Comparison of ENCODE assay signal across 18 cellular contexts in genomic region chr11:126920833-126921232, GRCh38.
DNase-seq lines count a peak whose midpoint lies in the region; ATAC-seq and TF ChIP-seq lines count a peak whose summit lies in the region.
"Had no signal": no experiment of that assay in that cellular context is flagged by ENCODE, and none has a peak within 500 bp of the region (broad histone marks: within the 10 kb centered on the region; RNA-seq: fewer than 3 reads in every experiment).

No MANE protein-coding gene starts in this region.

- peaks cover 2% of the 10 kb centered on the region; the same call in 1 of the 2 replicates for H3K36me3 ChIP-seq in MG63

- TF ChIP-seq CTCF in chondrocyte (IDR thresholded peaks at IDR 0.05) (peak; percentile 12), dorsolateral prefrontal cortex (IDR thresholded peaks at IDR 0.05 in 54 of 56, conservative IDR thresholded peaks at IDR 0.05 in 2 of 56; ENCODE audit: low read depth in 1 of 56, partially characterized antibody in 56 of 56) (no peak)

- intact Hi-C loops in dorsolateral prefrontal cortex (cut with DNase I), result no loop called here

- ATAC-seq in HG02938 (IDR thresholded peaks at IDR 0.05; ENCODE audit: unreplicated experiment), result no peak
- no peak for ATAC-seq in GM19324 (IDR thresholded peaks at IDR 0.05; ENCODE audit: low FRiP score, unreplicated experiment)
- ATAC-seq: K562 had no signal

- no peak overlapping the region for H3K27ac ChIP-seq in dorsolateral prefrontal cortex
- H3K27ac ChIP-seq: 22Rv1 had no signal

- H3K4me1 Mint-ChIP-seq in chondrocyte (ENCODE audit: low read depth), result peaks cover 8% of the 10 kb centered on the region

- H3K27me3 ChIP-seq in MG63 (no peaks in the 10 kb centered on the region), dorsolateral prefrontal cortex (no peaks in the 10 kb centered on the region)

- H3K9me3 Mint-ChIP-seq in chondrocyte (ENCODE audit: low read depth), result no peaks in the 10 kb centered on the region

- H3K4me3 ChIP-seq in MG63 (no peak overlapping the region), dorsolateral prefrontal cortex (no peak overlapping the region)
- H3K4me3 ChIP-seq: K562 had no signal

- no peak overlapping the region for H3K27ac Mint-ChIP-seq in chondrocyte (ENCODE audit: unreplicated experiment)
- H3K27ac Mint-ChIP-seq: CD14-positive monocyte had no signal

- DNase-seq in NCI-H526 (lab: John Stamatoyannopoulos, UW), result peak; percentile 13 to 50
- no peak for DNase-seq in NCI-H526 treated with DMSO at 0.1 percent for 48 hours (lab: John Stamatoyannopoulos, UW)
- peak; percentile 9 for DNase-seq in MG63
- DNase-seq in chondrocyte (ENCODE audit: low spot score), result no peak
- no peak for DNase-seq in RPMI8226
- DNase-seq in dorsolateral prefrontal cortex, result no peak
- DNase-seq: Caco-2, DMS53, NCI-H1092 treated with DMSO at 0.1 percent for 48 hours, NCI-H1694 treated with DMSO at 0.1 percent for 48 hours, NCI-H774, SIG-M5, T-helper 9 cell had no signal

- H3K36me3 Mint-ChIP-seq in chondrocyte (ENCODE audit: low read depth), result no peaks in the 10 kb centered on the region
- H3K36me3 Mint-ChIP-seq: CD14-positive monocyte had no signal

- H3K9me3 ChIP-seq in MG63, result no peaks in the 10 kb centered on the region
- H3K9me3 ChIP-seq: Caco-2 had no signal

- no peak overlapping the region for H3K4me3 Mint-ChIP-seq in chondrocyte (ENCODE audit: unreplicated experiment)
- H3K4me3 Mint-ChIP-seq: CD14-positive monocyte had no signal

- H3K27me3 Mint-ChIP-seq in chondrocyte (ENCODE audit: low read depth), result no peaks in the 10 kb centered on the region

Comparison
In these comparisons a context has a peak if more than half of its experiments do, and no peak if none do; other contexts are left out.
1. DNase-seq: peak in NCI-H526 (2 of 2) and MG63 (single experiment); none in NCI-H526 treated with DMSO at 0.1 percent for 48 hours (single experiment), chondrocyte (single experiment), RPMI8226 (single experiment) and dorsolateral prefrontal cortex (0 of 10).